Comparison of ENCODE assay signal across 1 cellular context in genomic region chr2:238907717-238908173, GRCh38.
A peak's percentile ranks its signal among the peaks of the same experiment; 100 is the strongest.
TF ChIP-seq lines count a peak whose summit lies in the region.

No MANE protein-coding gene starts in this region.

TF ChIP-seq in HepG2, 621 proteins besides CTCF, POLR2A, EP300 and RAD21 (continued from another document):
- TF ChIP-seq MNT (IDR thresholded peaks at IDR 0.05) (0 out of 2 replicates have a peak, but pooled peaks have one; percentile 19), ZNF629 (CRISPR knock-in tag; conservative IDR thresholded peaks at IDR 0.05) (no peak), CHD4 (IDR thresholded peaks at IDR 0.05; ENCODE audit: borderline replicate concordance, low read length) (0 out of 2 replicates have a peak, but pooled peaks have one; percentile 21), FOXA1 (IDR thresholded peaks at IDR 0.05) (no peak), FOXA1 (CRISPR knock-in tag; IDR thresholded peaks at IDR 0.05) (no peak), TFAP4 (IDR thresholded peaks at IDR 0.05; ENCODE audit: borderline replicate concordance, low read depth) (no peak), ZNF646 (CRISPR knock-in tag; IDR thresholded peaks at IDR 0.05) (peak; percentile 94), ZNF362 (CRISPR knock-in tag; IDR thresholded peaks at IDR 0.05; ENCODE audit: borderline replicate concordance) (no peak), FOXP1 (IDR thresholded peaks at IDR 0.05) (0 out of 2 replicates have a peak, but pooled peaks have one; percentile 6), FOXP1 (CRISPR knock-in tag; IDR thresholded peaks at IDR 0.05) (no peak), USF2 (IDR thresholded peaks at IDR 0.05; ENCODE audit: low read depth, low read length) (no peak), USF2 (CRISPR knock-in tag; IDR thresholded peaks at IDR 0.05; ENCODE audit: borderline replicate concordance) (no peak), ZNF609 (CRISPR knock-in tag; IDR thresholded peaks at IDR 0.05; ENCODE audit: borderline replicate concordance) (no peak), SOX6 (IDR thresholded peaks at IDR 0.05) (0 out of 2 replicates have a peak, but pooled peaks have one; percentile 37), SOX6 (CRISPR knock-in tag; IDR thresholded peaks at IDR 0.05) (no peak), IKZF1 (IDR thresholded peaks at IDR 0.05) (peak; percentile 65; the same call in 1 of the 2 replicates), DBP (CRISPR knock-in tag; IDR thresholded peaks at IDR 0.05; ENCODE audit: not compliant biosample characterization) (no peak)
